In the genomic region with DNA sequence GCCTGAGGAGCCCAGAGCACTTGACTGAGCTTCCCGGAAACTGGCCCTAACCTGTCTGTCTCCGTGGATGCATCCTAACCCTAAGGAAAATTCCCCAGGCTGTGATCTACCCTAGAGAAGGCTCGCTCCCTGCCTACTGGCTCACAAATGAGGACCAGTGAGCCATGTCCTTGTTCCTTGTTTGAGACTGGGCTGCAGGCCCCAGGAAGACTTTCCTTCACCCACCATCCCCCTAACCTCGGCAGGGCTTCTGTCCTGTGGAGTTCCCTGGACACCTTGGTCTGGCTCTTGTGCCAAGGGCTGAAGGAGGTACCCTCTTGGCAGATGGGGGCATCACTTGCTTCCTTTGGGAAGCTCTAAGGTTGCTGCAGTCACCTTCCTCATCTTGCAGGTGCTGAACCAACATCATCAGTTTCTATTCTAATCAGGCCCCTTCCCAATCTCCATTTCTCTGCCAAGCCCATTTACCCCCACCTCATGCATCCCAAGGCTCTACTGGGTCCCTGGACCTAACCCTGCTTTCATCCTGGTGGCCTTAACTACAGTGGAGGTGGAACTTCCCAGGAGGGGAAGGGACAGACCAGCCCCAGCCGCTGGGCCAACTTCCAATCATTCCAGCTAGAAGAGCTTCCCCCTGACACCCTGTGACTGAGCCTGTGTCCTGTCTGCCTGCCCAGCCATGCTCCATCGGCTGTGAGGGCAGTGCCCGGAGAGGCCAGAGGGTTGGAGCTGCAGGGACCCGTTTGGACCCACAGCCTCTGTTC, we compare ENCODE assay signal across 8 cellular contexts. TPM values are rescaled to one million over a fixed set of nuclear protein-coding genes. Genes with fewer than 3 reads are reported as not detected.
DNase-seq lines count a peak whose midpoint lies in the region; ATAC-seq, FAIRE-seq and TF ChIP-seq lines count a peak whose summit lies in the region.

No MANE protein-coding gene starts in this region.

- peak overlapping the region; percentile 83 for H3K4me3 Mint-ChIP-seq in activated CD4-positive, alpha-beta T cell treated with anti-CD3 and anti-CD28 coated beads for 36 hours

- peaks cover 23% of the 10 kb centered on the region for H3K36me3 ChIP-seq in bronchial epithelial cell (ENCODE audit: control insufficient read depth, insufficient read depth, low read length)
- peaks cover 0 to 24% (median 13%) of the 10 kb centered on the region in 4 donors for H3K36me3 ChIP-seq in transverse colon

- H3K27me3 ChIP-seq in bronchial epithelial cell (ENCODE audit: control insufficient read depth, insufficient read depth, low read length) (no peaks in the 10 kb centered on the region), transverse colon (no peaks in the 10 kb centered on the region)

- in situ Hi-C loops in transverse colon (cut with MboI; ENCODE audit: low pct_ligation_motif_present in 1 of 4, low pct_unique_long_range_greater_than_20kb in 1 of 4, low sequenced_read_pairs in 3 of 4), result no loop called here

- no peak for TF ChIP-seq CTCF in bronchial epithelial cell (IDR thresholded peaks at IDR 0.05; ENCODE audit: insufficient read depth, low read length, severe bottlenecking)
- TF ChIP-seq CTCF in lower leg skin (IDR thresholded peaks at IDR 0.05), result no peak
- no peak for TF ChIP-seq CTCF in transverse colon (IDR thresholded peaks at IDR 0.05)

- peaks cover 24% of the 10 kb centered on the region for H3K36me3 Mint-ChIP-seq in activated CD4-positive, alpha-beta T cell treated with anti-CD3 and anti-CD28 coated beads for 36 hours (ENCODE audit: low read depth)

- TF ChIP-seq POLR2A in lower leg skin (IDR thresholded peaks at IDR 0.05), result no peak
- no peak for TF ChIP-seq POLR2A in transverse colon (IDR thresholded peaks at IDR 0.05)

- CTCF ChIA-PET in activated CD4-positive, alpha-beta T cell treated with anti-CD3 and anti-CD28 coated beads for 36 hours (lab: Charles Lee), result interaction anchor here (0.6 to 1.4 kb wide), 4 partner anchors 10 to 27 kb away, joined by 3 to 5 read pairs (median 4); a partner anchor contains a TSS

- WGBS in lower leg skin, 2 donors, result 45 to 58% methylated on average over 8 of the region's 8 CpGs
- WGBS in transverse colon (ENCODE audit: low coverage in 1 of 2), 2 donors, result 66% methylated on average over 6 of the region's 8 CpGs; no CpG with 5 or more reads in 1 of the 2 donors

- H3K9me3 ChIP-seq in transverse colon, result no peaks in the 10 kb centered on the region

- H3K27ac Mint-ChIP-seq in activated CD4-positive, alpha-beta T cell treated with anti-CD3 and anti-CD28 coated beads for 36 hours, result peak overlapping the region; percentile 93

- peak; percentile 1 for ATAC-seq in activated CD4-positive, alpha-beta T cell treated with anti-CD3 and anti-CD28 coated beads for 36 hours
- no peak for ATAC-seq in HG02840 (IDR thresholded peaks at IDR 0.05; ENCODE audit: low FRiP score, unreplicated experiment)

- TF ChIP-seq EP300 in transverse colon (IDR thresholded peaks at IDR 0.05; ENCODE audit: low read depth), result no peak

- no peaks in the 10 kb centered on the region for H3K9me3 Mint-ChIP-seq in activated CD4-positive, alpha-beta T cell treated with anti-CD3 and anti-CD28 coated beads for 36 hours (ENCODE audit: low read depth)

- intact Hi-C loops in activated CD4-positive, alpha-beta T cell treated with anti-CD3 and anti-CD28 coated beads for 36 hours (cut with DNase I, micrococcal nuclease), result loop anchor here in 1 of 2 experiments (1.0 to 2.0 kb wide), 5 partner anchors 12 to 147 kb away; a partner anchor contains a TSS
- intact Hi-C loops in lower leg skin (cut with DNase I; ENCODE audit: low total_unique reads) (loop anchor here (10.0 kb wide), 1 partner anchor 50 kb away; no protein-coding TSS in a partner anchor), transverse colon (cut with DNase I; ENCODE audit: low total_unique reads) (no loop called here)

- peak overlapping the region; percentile 86 to 90 (median 88) for H3K27ac ChIP-seq in transverse colon

- H3K4me3 ChIP-seq in bronchial epithelial cell (ENCODE audit: low read depth, low read length) (peak overlapping the region; percentile 82), lower leg skin (ENCODE audit: low read depth, poor library complexity, severe bottlenecking) (peak overlapping the region; percentile 62), transverse colon (peak overlapping the region in 3 of 4 donors; percentile 58 to 66 (median 59))

- H3K27me3 Mint-ChIP-seq in activated CD4-positive, alpha-beta T cell treated with anti-CD3 and anti-CD28 coated beads for 36 hours, result no peaks in the 10 kb centered on the region

- DNase-seq in activated CD4-positive, alpha-beta T cell treated with anti-CD3 and anti-CD28 coated beads for 36 hours, result no peak
- no peak for DNase-seq in activated CD4-positive, alpha-beta T cell treated with anti-CD3 and anti-CD28 coated beads, Interleukin-2, amount 50 U/mL, for 1 hour
- DNase-seq in bronchial epithelial cell (ENCODE audit: low read depth), result no peak
- DNase-seq in lower leg skin (ENCODE audit: low spot score in 2 of 2), result no peak
- no peak for DNase-seq in transverse colon
- no peak for DNase-seq in Kasumi-1 (lab: John Stamatoyannopoulos, UW)
- no peak for DNase-seq in retina

- FAIRE-seq in bronchial epithelial cell (lab: Jason Lieb, UNC), result no peak

- peaks cover 0 to 27% (median 20%) of the 10 kb centered on the region in 4 donors for H3K4me1 ChIP-seq in transverse colon

- POLR2A ChIA-PET in activated CD4-positive, alpha-beta T cell treated with anti-CD3 and anti-CD28 coated beads for 36 hours (lab: Charles Lee), result interaction anchor here (1.4 kb wide), 1 partner anchor 27 kb away, joined by 3 read pairs; a partner anchor contains a TSS

- H3K4me1 Mint-ChIP-seq in activated CD4-positive, alpha-beta T cell treated with anti-CD3 and anti-CD28 coated beads for 36 hours, result peaks cover 15% of the 10 kb centered on the region

RNA-seq across cellular contexts. Expression of a gene that starts 12.4 kb away (rescaled TPM):
- 10 to 100 TPM; 72.3 to 85.5 TPM for total RNA-seq in activated CD4-positive, alpha-beta T cell treated with anti-CD3 and anti-CD28 coated beads for 36 hours
- total RNA-seq in bronchial epithelial cell (38.7 and 44.5 TPM in 2 replicates), lower leg skin (100 to 1,000 TPM in 1 of 4 donors, 10 to 100 TPM in 3; 82.2 to 112 (median 92.9) TPM), transverse colon (100 to 1,000 TPM in 1 of 4 donors, 10 to 100 TPM in 3; 55.3 to 105 (median 77.8) TPM)

RNA-seq across cellular contexts. Expression of a gene that starts 12.5 kb away (rescaled TPM):
- 1 to 10 TPM; 3.4 to 3.7 TPM for total RNA-seq in activated CD4-positive, alpha-beta T cell treated with anti-CD3 and anti-CD28 coated beads for 36 hours
- total RNA-seq in bronchial epithelial cell, result 4.2 and 5.0 TPM in 2 replicates
- total RNA-seq in lower leg skin, result 10 to 100 TPM; 10.9 to 18.1 (median 16.0) TPM
- 10 to 100 TPM; 13.5 to 29.9 (median 16.4) TPM for total RNA-seq in transverse colon

RNA-seq across cellular contexts. Expression of a gene that starts 12.7 kb away (rescaled TPM):
- 1 to 10 TPM; 1.7 to 3.1 TPM for total RNA-seq in activated CD4-positive, alpha-beta T cell treated with anti-CD3 and anti-CD28 coated beads for 36 hours
- total RNA-seq in bronchial epithelial cell, result 0.26 and 1.1 TPM in 2 replicates
- total RNA-seq in lower leg skin, result 1 to 10 TPM; 1.2 to 4.1 (median 2.6) TPM
- total RNA-seq in transverse colon, result 10 to 100 TPM in 1 of 4 donors, 1 to 10 TPM in 3; 3.3 to 15.5 (median 6.0) TPM

RNA-seq across cellular contexts. Expression of a gene that starts 26.3 kb away (rescaled TPM):
- 10 to 100 TPM; 21.8 to 26.0 TPM for total RNA-seq in activated CD4-positive, alpha-beta T cell treated with anti-CD3 and anti-CD28 coated beads for 36 hours
- 10.6 and 14.2 TPM in 2 replicates for total RNA-seq in bronchial epithelial cell
- total RNA-seq in lower leg skin, result 10 to 100 TPM; 20.6 to 39.5 (median 31.5) TPM
- 100 to 1,000 TPM in 1 of 4 donors, 10 to 100 TPM in 3; 41.1 to 152 (median 66.4) TPM for total RNA-seq in transverse colon
